Comparison of ENCODE assay signal across 9 cellular contexts in the genomic region with DNA sequence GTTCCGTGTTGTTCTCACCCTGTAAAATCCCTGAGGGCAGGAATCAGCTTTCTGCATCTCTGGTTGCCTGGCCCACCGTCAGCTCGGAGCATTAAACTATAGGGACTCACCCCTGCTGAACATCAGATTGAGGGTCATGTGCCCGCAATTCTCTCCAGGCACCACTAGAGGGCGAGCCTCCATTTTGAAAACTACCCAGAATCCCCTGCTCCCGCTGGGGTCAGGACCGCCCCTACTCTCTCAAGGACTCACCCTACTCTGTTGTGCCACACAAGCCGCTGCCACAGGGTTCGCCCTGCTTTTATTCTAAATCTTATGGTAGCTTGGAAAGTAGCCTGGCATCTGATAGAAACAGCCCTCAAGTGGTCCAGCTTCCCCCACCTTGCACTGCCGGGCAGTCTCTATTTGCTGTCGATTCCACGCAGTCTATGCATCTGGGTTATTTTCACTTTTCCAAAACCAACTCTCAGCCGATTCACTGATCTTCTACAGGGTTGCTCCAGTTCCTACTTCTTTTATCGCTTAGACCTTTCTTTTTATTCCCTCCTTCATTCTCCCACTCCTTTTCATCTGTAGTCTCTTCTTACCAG.
DNase-seq lines count a peak whose midpoint lies in the region; ATAC-seq and TF ChIP-seq lines count a peak whose summit lies in the region.
"Had no signal": no experiment of that assay in that cellular context is flagged by ENCODE, and none has a peak within 500 bp of the region (broad histone marks: within the 10 kb centered on the region; RNA-seq: fewer than 3 reads in every experiment).

No MANE protein-coding gene starts in this region.

- H2BK5ac ChIP-seq in mesenchymal stem cell (ENCODE audit: low read depth, low read length, poor library complexity, severe bottlenecking): no peak overlapping the region

- no peaks in the 10 kb centered on the region for H3K4me1 ChIP-seq in DOHH2 (ENCODE audit: control insufficient read depth, low read length)
- no peaks in the 10 kb centered on the region for H3K4me1 ChIP-seq in mesenchymal stem cell (ENCODE audit: control insufficient read depth, insufficient read depth, low read depth, low read length)

- H3K4me2 ChIP-seq in DOHH2 (ENCODE audit: low read length) (no peak overlapping the region), mesenchymal stem cell (ENCODE audit: low read length, poor library complexity, severe bottlenecking) (no peak overlapping the region)

- 86% methylated on average over 14 of the region's 14 CpGs for WGBS in mesenchymal stem cell

- H2BK12ac ChIP-seq in mesenchymal stem cell (ENCODE audit: low read length in 2 of 2): no peak overlapping the region

- H3K9me3 Mint-ChIP-seq in activated naive CD8-positive, alpha-beta T cell treated with anti-CD3 and anti-CD28 coated beads, Interleukin-2, amount 10 ng/mL, durations not matched to agents 7 days and 5 days: no peaks in the 10 kb centered on the region
- no peaks in the 10 kb centered on the region for H3K9me3 Mint-ChIP-seq in activated T-helper 2 cell treated with anti-CD3 and anti-CD28 coated beads, Interferon-gamma antibody, Interleukin-2, Interleukin-4, amounts not matched to agents 10 μg/mL and 5 μg/mL and 100 μg/mL, durations not matched to agents 14 hours and 24 hours and 36 hours
- H3K9me3 Mint-ChIP-seq: T-cell had no signal

- H3K79me2 ChIP-seq in DOHH2 (ENCODE audit: control insufficient read depth, low read length): no peaks in the 10 kb centered on the region

- peak; percentile 82 for TF ChIP-seq CTCF in DOHH2 (IDR thresholded peaks at IDR 0.05; ENCODE audit: low read depth, low read length, poor library complexity, severe bottlenecking)

- no peak overlapping the region for H3K23ac ChIP-seq in mesenchymal stem cell (ENCODE audit: low read length in 2 of 2)

- H3K36me3 Mint-ChIP-seq in activated naive CD8-positive, alpha-beta T cell treated with anti-CD3 and anti-CD28 coated beads, Interleukin-2, amount 10 ng/mL, durations not matched to agents 7 days and 5 days: no peaks in the 10 kb centered on the region
- no peaks in the 10 kb centered on the region for H3K36me3 Mint-ChIP-seq in activated T-helper 2 cell treated with anti-CD3 and anti-CD28 coated beads, Interferon-gamma antibody, Interleukin-2, Interleukin-4, amounts not matched to agents 10 μg/mL and 5 μg/mL and 100 μg/mL, durations not matched to agents 14 hours and 24 hours and 36 hours (ENCODE audit: low read depth)
- H3K36me3 Mint-ChIP-seq: T-cell had no signal

- no peak overlapping the region for H3K4me3 ChIP-seq in DOHH2 (ENCODE audit: low read length)
- no peak overlapping the region for H3K4me3 ChIP-seq in mesenchymal stem cell (ENCODE audit: insufficient read depth in 1 of 2, low read depth in 1 of 2, low read length in 2 of 2)

- H3K14ac ChIP-seq in mesenchymal stem cell (ENCODE audit: low read length in 2 of 2): no peak overlapping the region

- H2BK120ac ChIP-seq in mesenchymal stem cell (ENCODE audit: low read depth, low read length): no peak overlapping the region

- no peak overlapping the region for H3K4me3 Mint-ChIP-seq in activated naive CD8-positive, alpha-beta T cell treated with anti-CD3 and anti-CD28 coated beads, Interleukin-2, amount 10 ng/mL, durations not matched to agents 7 days and 5 days
- no peak overlapping the region for H3K4me3 Mint-ChIP-seq in activated T-helper 2 cell treated with anti-CD3 and anti-CD28 coated beads, Interferon-gamma antibody, Interleukin-2, Interleukin-4, amounts not matched to agents 10 μg/mL and 5 μg/mL and 100 μg/mL, durations not matched to agents 14 hours and 24 hours and 36 hours (ENCODE audit: low read depth)
- H3K4me3 Mint-ChIP-seq: T-cell had no signal

- peak; percentile 80 for ATAC-seq in GM19452 (IDR thresholded peaks at IDR 0.05; ENCODE audit: unreplicated experiment)
- ATAC-seq in activated naive CD8-positive, alpha-beta T cell treated with anti-CD3 and anti-CD28 coated beads, Interleukin-2, amount 10 ng/mL, durations not matched to agents 7 days and 5 days (ENCODE audit: low read depth): no peak
- no peak for ATAC-seq in GM21825 (IDR thresholded peaks at IDR 0.05; ENCODE audit: unreplicated experiment)
- no peak for ATAC-seq in GM21528 (IDR thresholded peaks at IDR 0.05; ENCODE audit: low FRiP score, unreplicated experiment)

- H3K18ac ChIP-seq in mesenchymal stem cell (ENCODE audit: low read depth in 1 of 2, low read length in 2 of 2): no peak overlapping the region

- H3K27ac ChIP-seq in DOHH2 (ENCODE audit: low read depth, low read length): no peak overlapping the region
- no peak overlapping the region for H3K27ac ChIP-seq in mesenchymal stem cell (ENCODE audit: low read length, poor library complexity, severe bottlenecking)

- no peaks in the 10 kb centered on the region for H3K4me1 Mint-ChIP-seq in activated naive CD8-positive, alpha-beta T cell treated with anti-CD3 and anti-CD28 coated beads, Interleukin-2, amount 10 ng/mL, durations not matched to agents 7 days and 5 days
- H3K4me1 Mint-ChIP-seq in activated T-helper 2 cell treated with anti-CD3 and anti-CD28 coated beads, Interferon-gamma antibody, Interleukin-2, Interleukin-4, amounts not matched to agents 10 μg/mL and 5 μg/mL and 100 μg/mL, durations not matched to agents 14 hours and 24 hours and 36 hours (ENCODE audit: low read depth): no peaks in the 10 kb centered on the region
- H3K4me1 Mint-ChIP-seq: T-cell had no signal

- no peaks in the 10 kb centered on the region for H3K79me1 ChIP-seq in mesenchymal stem cell (replicated peaks; ENCODE audit: low read length, poor library complexity, severe bottlenecking)

- no peaks in the 10 kb centered on the region for H3K27me3 ChIP-seq in DOHH2 (ENCODE audit: control insufficient read depth, low read length)
- H3K27me3 ChIP-seq in mesenchymal stem cell (ENCODE audit: control insufficient read depth in 1 of 2, insufficient read depth in 1 of 2, low read length in 2 of 2): no peaks in the 10 kb centered on the region

- H3K9ac ChIP-seq in mesenchymal stem cell (ENCODE audit: low read length): no peak overlapping the region

- no peak overlapping the region for H3K27ac Mint-ChIP-seq in activated naive CD8-positive, alpha-beta T cell treated with anti-CD3 and anti-CD28 coated beads, Interleukin-2, amount 10 ng/mL, durations not matched to agents 7 days and 5 days
- H3K27ac Mint-ChIP-seq in activated T-helper 2 cell treated with anti-CD3 and anti-CD28 coated beads, Interferon-gamma antibody, Interleukin-2, Interleukin-4, amounts not matched to agents 10 μg/mL and 5 μg/mL and 100 μg/mL, durations not matched to agents 14 hours and 24 hours and 36 hours: no peak overlapping the region
- H3K27ac Mint-ChIP-seq: T-cell had no signal

- no peak overlapping the region for H2BK15ac ChIP-seq in mesenchymal stem cell (ENCODE audit: low read depth, poor library complexity, severe bottlenecking)

- no peak overlapping the region for H3K4ac ChIP-seq in mesenchymal stem cell (ENCODE audit: low read depth in 1 of 2, low read length in 2 of 2)

- H4K91ac ChIP-seq in mesenchymal stem cell (ENCODE audit: low read length): no peak overlapping the region

- H3F3A ChIP-seq in DOHH2 (ENCODE audit: control insufficient read depth, insufficient read depth): no peaks in the 10 kb centered on the region

- H3K36me3 ChIP-seq in DOHH2 (ENCODE audit: control insufficient read depth, low read length) (no peaks in the 10 kb centered on the region), mesenchymal stem cell (ENCODE audit: control insufficient read depth in 1 of 2, insufficient read depth in 2 of 2, low read depth in 1 of 2, low read length in 2 of 2) (no peaks in the 10 kb centered on the region)

- peak; percentile 90 for DNase-seq in HuH-7 (ENCODE audit: low spot score)
- peak; percentile 36 for DNase-seq in activated naive CD8-positive, alpha-beta T cell treated with anti-CD3 and anti-CD28 coated beads, Interleukin-2, amount 10 ng/mL, durations not matched to agents 7 days and 5 days
- DNase-seq in mesenchymal stem cell: peak; percentile 1
- no peak for DNase-seq in activated T-helper 2 cell treated with anti-CD3 and anti-CD28 coated beads, Interferon-gamma antibody, Interleukin-2, Interleukin-4, amounts not matched to agents 10 μg/mL and 5 μg/mL and 100 μg/mL, durations not matched to agents 14 hours and 24 hours and 36 hours (ENCODE audit: low spot score)

- POLR2A ChIA-PET in activated naive CD8-positive, alpha-beta T cell treated with anti-CD3 and anti-CD28 coated beads, Interleukin-2, amount 10 ng/mL, durations not matched to agents 7 days and 5 days (lab: Charles Lee): no interaction called here

- no peak overlapping the region for H2AK5ac ChIP-seq in mesenchymal stem cell (ENCODE audit: low read length, severe bottlenecking)

- 0 out of 2 replicates have a peak, but pooled peaks cover 3% of the 10 kb centered on the region for H3K9me3 ChIP-seq in DOHH2 (ENCODE audit: control insufficient read depth, insufficient read depth, low read length)
- H3K9me3 ChIP-seq in mesenchymal stem cell (ENCODE audit: control insufficient read depth, low read length): no peaks in the 10 kb centered on the region

- intact Hi-C loops in activated T-helper 2 cell treated with anti-CD3 and anti-CD28 coated beads, Interferon-gamma antibody, Interleukin-2, Interleukin-4, amounts not matched to agents 10 μg/mL and 5 μg/mL and 100 μg/mL, durations not matched to agents 14 hours and 24 hours and 36 hours (cut with micrococcal nuclease): loop anchor here (10.0 kb wide), 1 partner anchor 784 kb away; no protein-coding TSS in a partner anchor

- no peak overlapping the region for H4K8ac ChIP-seq in mesenchymal stem cell (ENCODE audit: low read length)

- no peak overlapping the region for H2AFZ ChIP-seq in mesenchymal stem cell (ENCODE audit: low read depth, low read length)

- no peaks in the 10 kb centered on the region for H3K9me2 ChIP-seq in DOHH2 (replicated peaks; ENCODE audit: control insufficient read depth, low read length)

- H3K27me3 Mint-ChIP-seq in activated naive CD8-positive, alpha-beta T cell treated with anti-CD3 and anti-CD28 coated beads, Interleukin-2, amount 10 ng/mL, durations not matched to agents 7 days and 5 days: no peaks in the 10 kb centered on the region
- H3K27me3 Mint-ChIP-seq in activated T-helper 2 cell treated with anti-CD3 and anti-CD28 coated beads, Interferon-gamma antibody, Interleukin-2, Interleukin-4, amounts not matched to agents 10 μg/mL and 5 μg/mL and 100 μg/mL, durations not matched to agents 14 hours and 24 hours and 36 hours (ENCODE audit: low read depth): no peaks in the 10 kb centered on the region

- no peaks in the 10 kb centered on the region for H4K20me1 ChIP-seq in DOHH2 (ENCODE audit: control insufficient read depth, insufficient read depth, low read depth, low read length)
